Comparison of ENCODE assay signal across 9 cellular contexts in genomic region chr16:85235988-85236831, GRCh38.
DNase-seq lines count a peak whose midpoint lies in the region; ATAC-seq, FAIRE-seq and TF ChIP-seq lines count a peak whose summit lies in the region.
"Had no signal": no experiment of that assay in that cellular context is flagged by ENCODE, and none has a peak within 500 bp of the region (broad histone marks: within the 10 kb centered on the region; RNA-seq: fewer than 3 reads in every experiment).

No MANE protein-coding gene starts in this region.

- H3K27ac ChIP-seq in HUES48 (ENCODE audit: low read depth, low read length) (peak overlapping the region; percentile 92), fibroblast of lung (ENCODE audit: insufficient read depth, low read length) (peak overlapping the region; percentile 60), pancreas (no peak overlapping the region)

- peak overlapping the region; percentile 55 for H3K4me3 ChIP-seq in HUES48 (ENCODE audit: low read depth, low read length)
- H3K4me3 ChIP-seq in fibroblast of lung (replicated peaks in 1 of 4; ENCODE audit: control extremely low read depth in 1 of 4, insufficient read depth in 1 of 4, low read depth in 3 of 4, low read length in 4 of 4): peak overlapping the region in 1 of 4 experiments; percentile 49
- H3K4me3 ChIP-seq in pancreas: peak overlapping the region in 3 of 4 donors; percentile 0 to 44 (median 32)

- intact Hi-C loops in pancreas (cut with DNase I): no loop called here
- intact Hi-C loops in activated CD4-positive, alpha-beta memory T cell treated with anti-CD3 and anti-CD28 coated beads for 36 hours (cut with micrococcal nuclease): no loop called here

- POLR2A ChIA-PET in activated CD4-positive, alpha-beta memory T cell treated with anti-CD3 and anti-CD28 coated beads for 36 hours (lab: Charles Lee): no interaction called here

- CTCF ChIA-PET in activated CD4-positive, alpha-beta memory T cell treated with anti-CD3 and anti-CD28 coated beads for 36 hours (lab: Charles Lee): interaction anchor here (0.8 to 1.4 kb wide), 2 partner anchors 13 to 121 kb away, joined by 3 read pairs; no protein-coding TSS in a partner anchor

- peaks cover 21% of the 10 kb centered on the region for H3K27me3 Mint-ChIP-seq in activated CD4-positive, alpha-beta memory T cell treated with anti-CD3 and anti-CD28 coated beads for 36 hours

- H3K4me1 ChIP-seq in HUES48 (ENCODE audit: control insufficient read depth, insufficient read depth, low read length) (peaks cover 33% of the 10 kb centered on the region), fibroblast of lung (ENCODE audit: control insufficient read depth, extremely low read depth, insufficient read depth, low read length) (peaks cover 39% of the 10 kb centered on the region), pancreas (peaks cover 0 to 10% (median 7%) of the 10 kb centered on the region in 3 donors)

- no peaks in the 10 kb centered on the region for H3K36me3 ChIP-seq in HUES48 (ENCODE audit: control insufficient read depth, insufficient read depth, low read length)
- H3K36me3 ChIP-seq in fibroblast of lung (ENCODE audit: control insufficient read depth, insufficient read depth, low read length): peaks cover 2% of the 10 kb centered on the region
- no peaks in the 10 kb centered on the region for H3K36me3 ChIP-seq in pancreas

- H3K9me3 ChIP-seq in HUES48 (ENCODE audit: control insufficient read depth, insufficient read depth, low read length) (no peaks in the 10 kb centered on the region), fibroblast of lung (ENCODE audit: control insufficient read depth, insufficient read depth, low read depth, low read length) (no peaks in the 10 kb centered on the region), pancreas (no peaks in the 10 kb centered on the region)

- H3K4me1 Mint-ChIP-seq in activated CD4-positive, alpha-beta memory T cell treated with anti-CD3 and anti-CD28 coated beads for 36 hours (ENCODE audit: low read depth): no peaks in the 10 kb centered on the region

- DNase-seq in EH (ENCODE audit: low read depth) (peak; percentile 70), fibroblast of lung (ENCODE audit: low read depth in 2 of 2) (peak; percentile 44 to 52), pancreas (no peak), frontal cortex (ENCODE audit: low spot score in 2 of 2) (no peak), superior temporal gyrus (ENCODE audit: extremely low spot score) (no peak), D721Med (ENCODE audit: insufficient read length, low spot score) (no peak)
- DNase-seq in activated CD4-positive, alpha-beta memory T cell treated with anti-CD3 and anti-CD28 coated beads for 36 hours: no peak
- DNase-seq: activated T-cell treated with anti-CD3 and anti-CD28 coated beads, Interleukin-2, amount 50 U/mL, for 24 hours had no signal

- no peaks in the 10 kb centered on the region for H3K9me3 Mint-ChIP-seq in activated CD4-positive, alpha-beta memory T cell treated with anti-CD3 and anti-CD28 coated beads for 36 hours
- H3K9me3 Mint-ChIP-seq: activated T-cell treated with anti-CD3 and anti-CD28 coated beads, Interleukin-2, amount 50 U/mL, for 24 hours had no signal

- 32 to 34% methylated on average over 18 to 20 of the region's 20 CpGs for WGBS in pancreas, 2 donors

- no peaks in the 10 kb centered on the region for H4K20me1 ChIP-seq in fibroblast of lung (ENCODE audit: control insufficient read depth, extremely low read depth, insufficient read depth, low read length)

- H3K4me2 ChIP-seq in fibroblast of lung (ENCODE audit: extremely low read depth, insufficient read depth, low read length): peak overlapping the region; percentile 71

- H3K27me3 ChIP-seq in HUES48 (ENCODE audit: control insufficient read depth, insufficient read depth, low read length) (no peaks in the 10 kb centered on the region), fibroblast of lung (ENCODE audit: control insufficient read depth, insufficient read depth, low read length) (no peaks in the 10 kb centered on the region), pancreas (no peaks in the 10 kb centered on the region)

- peak; percentile 5 to 48 (median 38) for ATAC-seq in pancreas

- H3K9ac ChIP-seq in HUES48 (ENCODE audit: low read depth, low read length) (no peak overlapping the region; the same call in 1 of the 2 replicates), fibroblast of lung (ENCODE audit: insufficient read depth, low read length) (peak overlapping the region; percentile 62)

- TF ChIP-seq CTCF in fibroblast of lung (conservative IDR thresholded peaks at IDR 0.05 in 1 of 2, IDR thresholded peaks at IDR 0.05 in 1 of 2; ENCODE audit: low read depth in 1 of 2, low read length in 2 of 2) (no peak), pancreas (IDR thresholded peaks at IDR 0.05) (no peak), D721Med (IDR thresholded peaks at IDR 0.05; ENCODE audit: insufficient read depth, missing control alignments) (no peak)

- no peak overlapping the region for H3K27ac Mint-ChIP-seq in activated CD4-positive, alpha-beta memory T cell treated with anti-CD3 and anti-CD28 coated beads for 36 hours
- H3K27ac Mint-ChIP-seq: activated T-cell treated with anti-CD3 and anti-CD28 coated beads, Interleukin-2, amount 50 U/mL, for 24 hours had no signal

- FAIRE-seq in pancreas (lab: Jason Lieb, UNC): no peak
- FAIRE-seq in frontal cortex (lab: Jason Lieb, UNC): no peak
- no peak for FAIRE-seq in D721Med (lab: Jason Lieb, UNC)

- H3K4me3 Mint-ChIP-seq in activated CD4-positive, alpha-beta memory T cell treated with anti-CD3 and anti-CD28 coated beads for 36 hours: no peak overlapping the region
- H3K4me3 Mint-ChIP-seq: activated T-cell treated with anti-CD3 and anti-CD28 coated beads, Interleukin-2, amount 50 U/mL, for 24 hours had no signal

- H3K79me2 ChIP-seq in fibroblast of lung (ENCODE audit: control insufficient read depth, insufficient read depth, low read length): no peaks in the 10 kb centered on the region

- H2AFZ ChIP-seq in fibroblast of lung (ENCODE audit: low read length): no peak overlapping the region

- no peaks in the 10 kb centered on the region for H3K36me3 Mint-ChIP-seq in activated CD4-positive, alpha-beta memory T cell treated with anti-CD3 and anti-CD28 coated beads for 36 hours

Comparison
In these comparisons a context has a peak if more than half of its experiments do, and no peak if none do; other contexts are left out.
1. DNase-seq: peak in EH (single experiment) and fibroblast of lung (2 of 2); none in pancreas (0 of 6), frontal cortex (0 of 2), superior temporal gyrus (single experiment), activated CD4-positive, alpha-beta memory T cell treated with anti-CD3 and anti-CD28 coated beads for 36 hours (single experiment) and D721Med (single experiment).
2. H3K27ac ChIP-seq: peak in HUES48 (single experiment) and fibroblast of lung (single experiment); none in pancreas (0 of 4).